In genomic region chr1:162790303-162790984, GRCh38 we compare ENCODE assay signal across 8 cellular contexts. TPM values are rescaled to one million over a fixed set of nuclear protein-coding genes. Genes with fewer than 3 reads are reported as not detected.
DNase-seq lines count a peak whose midpoint lies in the region; ATAC-seq lines count a peak whose summit lies in the region.
"Not testable (repeated sequence)": the region's sequence is repeated elsewhere in the genome, so short reads cannot be mapped to it uniquely, and the experiment has no call there.

Gene HSD17B7 (plus strand): TSS chr1:162790702. CDS start chr1:162790801, 99 bp downstream.

- H3K9me3 ChIP-seq in effector memory CD4-positive, alpha-beta T cell (ENCODE audit: control insufficient read depth, low read length), result not testable (repeated sequence)

- H3K36me3 ChIP-seq in effector memory CD4-positive, alpha-beta T cell (ENCODE audit: control insufficient read depth, insufficient read depth, low read length), result not testable (repeated sequence)

- not testable (repeated sequence) for H3K4me1 ChIP-seq in effector memory CD4-positive, alpha-beta T cell (ENCODE audit: control insufficient read depth, insufficient read depth, low read length, poor library complexity, severe bottlenecking)

- peak within 1 kb of the TSS; percentile 54 for H3K4me3 ChIP-seq in effector memory CD4-positive, alpha-beta T cell (ENCODE audit: insufficient read depth, low read depth, low read length, poor library complexity, severe bottlenecking)

- ATAC-seq in GM21367 (IDR thresholded peaks at IDR 0.05; ENCODE audit: unreplicated experiment), result peak; percentile 99

- H3K27me3 ChIP-seq in effector memory CD4-positive, alpha-beta T cell (replicated peaks; ENCODE audit: control insufficient read depth, insufficient read depth, low read length, poor library complexity, severe bottlenecking), result not testable (repeated sequence)

- peak within 1 kb of the TSS; percentile 69 for H3K27ac ChIP-seq in effector memory CD4-positive, alpha-beta T cell (ENCODE audit: insufficient read depth, low read length, poor library complexity, severe bottlenecking)

- DNase-seq in CMK (ENCODE audit: low read depth), result peak; percentile 69
- peak; percentile 82 for DNase-seq in HT-29 (ENCODE audit: low spot score)
- DNase-seq in NK-92 treated with Interleukin-12 subunit alpha and Interleukin-12 subunit beta, amount 100 ng/mL, for 24 hours (lab: John Stamatoyannopoulos, UW), result peak; percentile 69
- DNase-seq in activated CD8-positive, alpha-beta memory T cell treated with anti-CD3 and anti-CD28 coated beads for 24 hours, result peak; percentile 87
- DNase-seq in effector memory CD4-positive, alpha-beta T cell, result peak; percentile 70 to 78 (median 77)
- peak; percentile 56 to 66 for DNase-seq in lung microvascular endothelial cell (ENCODE audit: low read depth in 2 of 2)
- DNase-seq in stimulated activated CD4-positive, alpha-beta T cell treated with anti-CD3 and anti-CD28 coated beads, TNF-alpha, amount 100 ng/mL, for 48 hours (ENCODE audit: low read depth in 3 of 3), result peak; percentile 32 to 58 (median 35)

RNA-seq across cellular contexts. Expression of gene HSD17B7, which starts in this region (rescaled TPM):
- total RNA-seq in HT-29 (2014; rRNA removed; shearing (Covaris generic)), result 19.6 and 26.4 TPM in 2 replicates
- 19.2 and 19.4 TPM in 2 replicates for total RNA-seq in lung microvascular endothelial cell

Comparison
In these comparisons a context has a peak if more than half of its experiments do, and no peak if none do; other contexts are left out.
1. Peak in every context shown above with its lines: DNase-seq, ATAC-seq, H3K4me3 ChIP-seq and H3K27ac ChIP-seq.
2. DNase-seq: peak in every context shown above with its lines; median percentile 87 in activated CD8-positive, alpha-beta memory T cell treated with anti-CD3 and anti-CD28 coated beads for 24 hours; 82 in HT-29; 77 in effector memory CD4-positive, alpha-beta T cell; 69 in CMK; 69 in NK-92 treated with Interleukin-12 subunit alpha and Interleukin-12 subunit beta, amount 100 ng/mL, for 24 hours; 61 in lung microvascular endothelial cell; 35 in stimulated activated CD4-positive, alpha-beta T cell treated with anti-CD3 and anti-CD28 coated beads, TNF-alpha, amount 100 ng/mL, for 48 hours.